19 cellular contexts compared by ENCODE assay signal in the genomic region with DNA sequence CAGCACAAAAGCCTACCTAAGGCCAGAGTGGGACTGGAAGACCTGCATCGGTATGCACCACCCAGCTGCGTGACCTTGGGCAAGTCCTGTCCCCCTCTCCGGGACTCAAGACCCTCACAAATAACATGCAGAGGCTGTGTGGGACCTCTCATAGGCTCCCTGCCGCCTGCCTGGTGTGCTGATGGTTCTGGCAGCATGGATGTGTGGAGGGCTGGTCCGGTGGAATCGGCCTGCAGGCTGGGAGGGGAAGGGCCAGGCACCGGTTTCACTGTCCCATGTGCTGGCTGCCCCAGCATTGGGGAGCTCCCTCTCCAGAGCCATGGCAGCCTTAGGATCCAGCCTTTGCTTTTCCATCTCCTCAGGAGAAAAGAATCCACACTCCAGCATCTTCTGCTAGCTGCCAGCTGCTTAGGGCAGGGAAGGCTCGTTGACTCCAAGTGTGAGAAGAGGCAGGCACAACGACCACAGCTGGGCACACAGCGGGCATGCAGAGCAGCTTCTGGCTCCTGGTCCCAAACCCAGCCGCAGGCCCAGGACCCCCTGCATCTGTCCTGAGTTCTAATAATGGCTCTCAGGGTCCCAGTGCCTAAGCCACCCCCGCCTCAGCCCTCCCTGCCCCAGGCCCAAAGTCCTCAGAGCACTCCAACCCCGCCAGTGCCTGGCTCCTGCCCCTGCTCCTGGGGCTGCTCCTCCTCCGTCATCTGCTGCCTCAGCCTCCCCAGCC. TPM values are rescaled to one million over a fixed set of nuclear protein-coding genes. Genes with fewer than 3 reads are reported as not detected.
DNase-seq lines count a peak whose midpoint lies in the region; ATAC-seq and TF ChIP-seq lines count a peak whose summit lies in the region.
"Had no signal": no experiment of that assay in that cellular context is flagged by ENCODE, and none has a peak within 500 bp of the region (broad histone marks: within the 10 kb centered on the region; RNA-seq: fewer than 3 reads in every experiment).

No MANE protein-coding gene starts in this region.

- H2AFZ ChIP-seq in Karpas-422 (ENCODE audit: low read length), result no peak overlapping the region
- H2AFZ ChIP-seq in neural progenitor cell (replicated peaks), result no peak overlapping the region

- H3K27me3 Mint-ChIP-seq in dendritic cell treated with granulocyte-macrophage colony-stimulating factor and Interleukin-4, amounts not matched to agents 40 ng/mL and 50 ng/mL, for 4 days, result no peaks in the 10 kb centered on the region
- H3K27me3 Mint-ChIP-seq in neural progenitor cell (ENCODE audit: insufficient read depth, low read depth) (peaks cover 13% of the 10 kb centered on the region), mesothelial cell of epicardium (ENCODE audit: low read depth) (peaks cover 5% of the 10 kb centered on the region)

- peak overlapping the region; percentile 94 for H3K9ac ChIP-seq in BLaER1
- peak overlapping the region; percentile 88; the same call in 1 of the 2 replicates for H3K9ac ChIP-seq in Karpas-422 (ENCODE audit: low read length)
- no peak overlapping the region for H3K9ac ChIP-seq in neural progenitor cell
- H3K9ac ChIP-seq: KMS-11 had no signal

- ATAC-seq in esophagus mucosa, result no peak
- no peak for ATAC-seq in GM18858 (IDR thresholded peaks at IDR 0.05; ENCODE audit: unreplicated experiment)
- ATAC-seq in lower lobe of right lung, result no peak
- ATAC-seq: CD8-positive, alpha-beta T cell had no signal

- H3K36me3 Mint-ChIP-seq in dendritic cell treated with granulocyte-macrophage colony-stimulating factor and Interleukin-4, amounts not matched to agents 40 ng/mL and 50 ng/mL, for 4 days (ENCODE audit: low read depth), result peaks cover 66% of the 10 kb centered on the region
- H3K36me3 Mint-ChIP-seq in neural progenitor cell, result no peaks in the 10 kb centered on the region
- no peaks in the 10 kb centered on the region for H3K36me3 Mint-ChIP-seq in mesothelial cell of epicardium

- no peaks in the 10 kb centered on the region for H3K9me3 Mint-ChIP-seq in dendritic cell treated with granulocyte-macrophage colony-stimulating factor and Interleukin-4, amounts not matched to agents 40 ng/mL and 50 ng/mL, for 4 days
- no peaks in the 10 kb centered on the region for H3K9me3 Mint-ChIP-seq in neural progenitor cell
- no peaks in the 10 kb centered on the region for H3K9me3 Mint-ChIP-seq in mesothelial cell of epicardium
- H3K9me3 Mint-ChIP-seq: CD8-positive, alpha-beta T cell had no signal

- H3K36me3 ChIP-seq in BLaER1 (peaks cover 25% of the 10 kb centered on the region), Karpas-422 (ENCODE audit: insufficient read depth, low read length) (peaks cover 35% of the 10 kb centered on the region; the same call in 1 of the 2 replicates), neural progenitor cell (no peaks in the 10 kb centered on the region), lower lobe of right lung (peaks cover 14% of the 10 kb centered on the region)
- H3K36me3 ChIP-seq: MG63 had no signal

- DNase-seq in Karpas-422, result no peak
- no peak for DNase-seq in neural progenitor cell (ENCODE audit: low spot score)
- DNase-seq in mesothelial cell of epicardium (ENCODE audit: low spot score in 2 of 2, unreplicated experiment in 2 of 2), result no peak
- DNase-seq in lower lobe of right lung, result no peak
- DNase-seq: CD8-positive, alpha-beta T cell; GOT3; MG63; NCI-H1092 treated with DMSO at 0.1 percent for 48 hours; NCI-H1694 treated with DMSO at 0.1 percent for 48 hours; NCI-H2171; NCI-H446 treated with DMSO at 0.1 percent for 48 hours; NCI-H82; SIG-M5 had no signal

- no peaks in the 10 kb centered on the region for H3K9me2 ChIP-seq in Karpas-422 (replicated peaks; ENCODE audit: insufficient read depth, low read length)

- H3K79me2 ChIP-seq in Karpas-422 (ENCODE audit: low read length) (peaks cover 83% of the 10 kb centered on the region), neural progenitor cell (ENCODE audit: low read depth) (no peaks in the 10 kb centered on the region)

- H3K4me2 ChIP-seq in BLaER1, result peak overlapping the region; percentile 100
- no peak overlapping the region for H3K4me2 ChIP-seq in Karpas-422 (ENCODE audit: low read depth, low read length, poor library complexity, severe bottlenecking)
- H3K4me2 ChIP-seq in neural progenitor cell, result no peak overlapping the region
- H3K4me2 ChIP-seq: KMS-11 had no signal

- intact Hi-C loops in dendritic cell treated with granulocyte-macrophage colony-stimulating factor and Interleukin-4, amounts not matched to agents 40 ng/mL and 50 ng/mL, for 4 days (cut with micrococcal nuclease), result no loop called here
- intact Hi-C loops in lower lobe of right lung (cut with DNase I), result no loop called here

- no peak overlapping the region for H3K4me3 Mint-ChIP-seq in dendritic cell treated with granulocyte-macrophage colony-stimulating factor and Interleukin-4, amounts not matched to agents 40 ng/mL and 50 ng/mL, for 4 days
- no peak overlapping the region for H3K4me3 Mint-ChIP-seq in neural progenitor cell
- H3K4me3 Mint-ChIP-seq in mesothelial cell of epicardium, result no peak overlapping the region
- H3K4me3 Mint-ChIP-seq: CD8-positive, alpha-beta T cell had no signal

- H3F3A ChIP-seq in neural progenitor cell (ENCODE audit: low read depth), result no peaks in the 10 kb centered on the region

- H3K27me3 ChIP-seq in BLaER1 (no peaks in the 10 kb centered on the region), Karpas-422 (ENCODE audit: low read length) (no peaks in the 10 kb centered on the region), neural progenitor cell (no peaks in the 10 kb centered on the region), lower lobe of right lung (ENCODE audit: low read depth) (no peaks in the 10 kb centered on the region)
- H3K27me3 ChIP-seq: MG63 had no signal

- no peak for TF ChIP-seq CTCF in neural progenitor cell (IDR thresholded peaks at IDR 0.05)
- TF ChIP-seq CTCF in mesothelial cell of epicardium (IDR thresholded peaks at IDR 0.05; ENCODE audit: unreplicated experiment), result no peak
- TF ChIP-seq CTCF in lower lobe of right lung (IDR thresholded peaks at IDR 0.05), result no peak

- no peaks in the 10 kb centered on the region for H3K9me3 ChIP-seq in BLaER1
- H3K9me3 ChIP-seq in Karpas-422 (ENCODE audit: low read length), result no peaks in the 10 kb centered on the region
- no peaks in the 10 kb centered on the region for H3K9me3 ChIP-seq in neural progenitor cell (ENCODE audit: low read depth)
- H3K9me3 ChIP-seq in lower lobe of right lung, result no peaks in the 10 kb centered on the region
- H3K9me3 ChIP-seq: MG63 had no signal

- H3K27ac ChIP-seq in BLaER1 (peak overlapping the region; percentile 97), Karpas-422 (ENCODE audit: low read length) (peak overlapping the region; percentile 99), neural progenitor cell (no peak overlapping the region), lower lobe of right lung (no peak overlapping the region)
- H3K27ac ChIP-seq: KMS-11 had no signal

- peaks cover 96% of the 10 kb centered on the region for H3K4me1 ChIP-seq in BLaER1
- H3K4me1 ChIP-seq in Karpas-422 (ENCODE audit: low read length), result peaks cover 87% of the 10 kb centered on the region
- H3K4me1 ChIP-seq in neural progenitor cell, result peaks cover 4% of the 10 kb centered on the region
- H3K4me1 ChIP-seq in lower lobe of right lung, result peaks cover 36% of the 10 kb centered on the region

- H4K20me1 ChIP-seq in BLaER1, result peaks cover 7% of the 10 kb centered on the region; the same call in 1 of the 2 replicates
- H4K20me1 ChIP-seq in Karpas-422 (ENCODE audit: insufficient read depth, low read depth, low read length), result peaks cover 23% of the 10 kb centered on the region; the same call in 1 of the 2 replicates
- H4K20me1 ChIP-seq in neural progenitor cell (ENCODE audit: low read depth), result no peaks in the 10 kb centered on the region

- H3K4me1 Mint-ChIP-seq in dendritic cell treated with granulocyte-macrophage colony-stimulating factor and Interleukin-4, amounts not matched to agents 40 ng/mL and 50 ng/mL, for 4 days (ENCODE audit: low read depth), result peaks cover 65% of the 10 kb centered on the region
- H3K4me1 Mint-ChIP-seq in neural progenitor cell, result peaks cover 39% of the 10 kb centered on the region
- H3K4me1 Mint-ChIP-seq in mesothelial cell of epicardium, result peaks cover 15% of the 10 kb centered on the region

- H3K4me3 ChIP-seq in BLaER1, result peak overlapping the region; percentile 68; the same call in 1 of the 2 replicates
- no peak overlapping the region for H3K4me3 ChIP-seq in Karpas-422 (ENCODE audit: low read length)
- H3K4me3 ChIP-seq in neural progenitor cell, result no peak overlapping the region
- no peak overlapping the region for H3K4me3 ChIP-seq in lower lobe of right lung
- H3K4me3 ChIP-seq: MG63 had no signal

- H3K27ac Mint-ChIP-seq in dendritic cell treated with granulocyte-macrophage colony-stimulating factor and Interleukin-4, amounts not matched to agents 40 ng/mL and 50 ng/mL, for 4 days, result peak overlapping the region; percentile 27
- H3K27ac Mint-ChIP-seq in neural progenitor cell (peak overlapping the region; percentile 80), mesothelial cell of epicardium (no peak overlapping the region)
- H3K27ac Mint-ChIP-seq: CD8-positive, alpha-beta T cell had no signal

RNA-seq across cellular contexts. Expression of a gene that starts 32.5 kb away (rescaled TPM):
- total RNA-seq in Karpas-422 (2014; rRNA removed; shearing (Covaris generic); ENCODE audit: low replicate concordance), result 72.3 and 117 TPM in 2 replicates
- total RNA-seq in neural progenitor cell (ENCODE audit: low replicate concordance) (0.13 and 0.46 TPM in 2 replicates), esophagus mucosa (10.9 TPM), mesothelial cell of epicardium (3.2 to 4.4 TPM (median 3.8 TPM) in 3 replicates), lower lobe of right lung (36.5 TPM)

RNA-seq across cellular contexts. Expression of a gene that starts 44.3 kb away (rescaled TPM):
- not detected in 2 replicates for total RNA-seq in Karpas-422 (2014; rRNA removed; shearing (Covaris generic); ENCODE audit: low replicate concordance)
- total RNA-seq in neural progenitor cell (ENCODE audit: low replicate concordance) (not detected in 2 replicates), esophagus mucosa (not detected), mesothelial cell of epicardium (not detected in 3 replicates), lower lobe of right lung (947 TPM)
- total RNA-seq: CD8-positive, alpha-beta T cell; Daoy had no signal

Comparison
In these comparisons a context has a peak if more than half of its experiments do, and no peak if none do; other contexts are left out.
1. H3K27ac ChIP-seq: peak in BLaER1 (single experiment) and Karpas-422 (single experiment); none in neural progenitor cell (single experiment) and lower lobe of right lung (single experiment).
2. RNA of a gene that starts 44.3 kb away (total RNA-seq): 947 TPM in lower lobe of right lung (single experiment); not detected in esophagus mucosa (single experiment), not detected in Karpas-422, not detected in neural progenitor cell and not detected in mesothelial cell of epicardium; every median in the first group is over 100 times any median in the second.